Comparison of ENCODE assay signal across 16 cellular contexts in the genomic region with DNA sequence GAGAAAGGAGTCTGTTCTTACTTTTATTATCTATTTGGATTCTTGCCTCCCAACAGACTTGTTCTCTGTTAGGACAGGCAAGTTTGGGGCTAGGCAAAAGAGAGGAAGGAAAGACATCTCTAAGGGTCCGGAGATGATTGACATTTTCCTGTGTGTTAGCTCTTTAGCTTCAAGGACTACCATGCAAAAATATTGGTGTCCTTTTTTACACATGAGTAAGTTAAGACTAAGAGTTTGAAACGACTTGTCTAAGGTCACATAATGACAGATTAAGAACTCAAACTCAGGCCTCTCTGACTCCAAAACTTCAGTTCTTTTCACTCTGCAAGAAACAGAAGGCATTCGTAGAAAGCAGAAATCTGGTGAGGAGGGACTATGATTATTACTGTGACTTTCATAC. TPM values are rescaled to one million over a fixed set of nuclear protein-coding genes. Genes with fewer than 3 reads are reported as not detected.
DNase-seq lines count a peak whose midpoint lies in the region; ATAC-seq and TF ChIP-seq lines count a peak whose summit lies in the region.
"Had no signal": no experiment of that assay in that cellular context is flagged by ENCODE, and none has a peak within 500 bp of the region (broad histone marks: within the 10 kb centered on the region; RNA-seq: fewer than 3 reads in every experiment).

No MANE protein-coding gene starts in this region.

- no peak for ATAC-seq in CD4-positive, CD25-positive, alpha-beta regulatory T cell (ENCODE audit: low read depth in 2 of 2)
- ATAC-seq in GM19463 (IDR thresholded peaks at IDR 0.05; ENCODE audit: unreplicated experiment) (peak; percentile 47), gastrocnemius medialis (no peak), foreskin keratinocyte (no peak)
- ATAC-seq: right cardiac atrium had no signal

- no peaks in the 10 kb centered on the region for H3K27me3 Mint-ChIP-seq in CD4-positive, CD25-positive, alpha-beta regulatory T cell

- no peaks in the 10 kb centered on the region for H3K9me3 Mint-ChIP-seq in CD4-positive, CD25-positive, alpha-beta regulatory T cell

- H3K4me3 Mint-ChIP-seq in CD4-positive, CD25-positive, alpha-beta regulatory T cell, result no peak overlapping the region

- peak overlapping the region; percentile 23 for H3K9ac ChIP-seq in adipocyte (ENCODE audit: low read length)
- H3K9ac ChIP-seq: BLaER1 treated with 17β-estradiol and CSF1 and Interleukin-3, amounts not matched to agents 10 nM and 100 nM had no signal

- no peaks in the 10 kb centered on the region for H3K27me3 ChIP-seq in CD4-positive, CD25-positive, alpha-beta regulatory T cell (ENCODE audit: control insufficient read depth, insufficient read depth, low read length)
- H3K27me3 ChIP-seq in adipocyte (replicated peaks; ENCODE audit: control insufficient read depth, insufficient read depth, low read length) (no peaks in the 10 kb centered on the region), gastrocnemius medialis (no peaks in the 10 kb centered on the region), foreskin keratinocyte (no peaks in the 10 kb centered on the region), vagina (no peaks in the 10 kb centered on the region)
- H3K27me3 ChIP-seq: BLaER1 treated with 17β-estradiol and CSF1 and Interleukin-3, amounts not matched to agents 10 nM and 100 nM; esophagus squamous epithelium had no signal

- H3K9me3 ChIP-seq in CD4-positive, CD25-positive, alpha-beta regulatory T cell (ENCODE audit: control insufficient read depth in 2 of 2, low read length in 2 of 2), result no peaks in the 10 kb centered on the region
- no peaks in the 10 kb centered on the region for H3K9me3 ChIP-seq in adipocyte (ENCODE audit: control insufficient read depth, low read length)
- no peaks in the 10 kb centered on the region for H3K9me3 ChIP-seq in gastrocnemius medialis
- H3K9me3 ChIP-seq in vagina, result no peaks in the 10 kb centered on the region
- H3K9me3 ChIP-seq: esophagus squamous epithelium had no signal

- TF ChIP-seq CTCF in gastrocnemius medialis (IDR thresholded peaks at IDR 0.05 in 4 of 5, conservative IDR thresholded peaks at IDR 0.05 in 1 of 5), result no peak
- TF ChIP-seq CTCF in foreskin keratinocyte (conservative IDR thresholded peaks at IDR 0.05), result no peak
- TF ChIP-seq CTCF in vagina (IDR thresholded peaks at IDR 0.05), result no peak

- in situ Hi-C loops in gastrocnemius medialis (cut with MboI; ENCODE audit: low sequenced_read_pairs in 4 of 4) (loop anchor here in 2 of 4 donors (10.0 kb wide), 1 partner anchor 87 kb away; no protein-coding TSS in a partner anchor), G401 (cut with HindIII; ENCODE audit: low sequenced_read_pairs) (no loop called here)

- H3K4me1 Mint-ChIP-seq in CD4-positive, CD25-positive, alpha-beta regulatory T cell, result peaks cover 5 to 48% (median 33%) of the 10 kb centered on the region in 4 donors

- peak overlapping the region in 1 of 3 donors; percentile 12 for H3K27ac Mint-ChIP-seq in CD4-positive, CD25-positive, alpha-beta regulatory T cell

- H3K36me3 Mint-ChIP-seq in CD4-positive, CD25-positive, alpha-beta regulatory T cell, result peaks cover 3% of the 10 kb centered on the region

- H3K27ac ChIP-seq in CD4-positive, CD25-positive, alpha-beta regulatory T cell (ENCODE audit: insufficient read depth, low read length, poor library complexity, severe bottlenecking), result peak overlapping the region; percentile 27
- H3K27ac ChIP-seq in gastrocnemius medialis (peak overlapping the region; percentile 89 to 97 (median 94)), foreskin keratinocyte (no peak overlapping the region), vagina (no peak overlapping the region)
- H3K27ac ChIP-seq: BLaER1 treated with 17β-estradiol and CSF1 and Interleukin-3, amounts not matched to agents 10 nM and 100 nM had no signal

- peaks cover 27% of the 10 kb centered on the region for H3K4me1 ChIP-seq in CD4-positive, CD25-positive, alpha-beta regulatory T cell (ENCODE audit: control insufficient read depth, insufficient read depth, low read length, poor library complexity, severe bottlenecking)
- peaks cover 71% of the 10 kb centered on the region for H3K4me1 ChIP-seq in adipocyte (ENCODE audit: control insufficient read depth, insufficient read depth, low read length)
- H3K4me1 ChIP-seq in gastrocnemius medialis, result peaks cover 92 to 97% of the 10 kb centered on the region in 2 donors
- H3K4me1 ChIP-seq in foreskin keratinocyte, result no peaks in the 10 kb centered on the region
- H3K4me1 ChIP-seq in vagina, result peaks cover 53% of the 10 kb centered on the region

- intact Hi-C loops in gastrocnemius medialis (cut with DNase I; ENCODE audit: low total_unique reads) (no loop called here), vagina (cut with DNase I) (loop anchor here (10.0 kb wide), 1 partner anchor 47 kb away; no protein-coding TSS in a partner anchor)

- DNase-seq in CD4-positive, CD25-positive, alpha-beta regulatory T cell, result no peak
- DNase-seq in adipocyte (ENCODE audit: low read depth), result no peak
- no peak for DNase-seq in gastrocnemius medialis
- DNase-seq in foreskin keratinocyte, result no peak
- no peak for DNase-seq in vagina (ENCODE audit: extremely low spot score in 2 of 2)
- DNase-seq in glomerular visceral epithelial cell (ENCODE audit: extremely low spot score), result no peak
- DNase-seq in G401 (ENCODE audit: low spot score), result no peak
- DNase-seq: activated CD4-positive, alpha-beta T cell treated with anti-CD3 and anti-CD28 coated beads for 48 hours; effector CD8-positive, alpha-beta T cell; esophagus squamous epithelium; NCI-H526; right cardiac atrium; stimulated activated CD4-positive, alpha-beta T cell treated with anti-CD3 and anti-CD28 coated beads, Interleukin-1b, Interleukin-23, amount 100 ng/mL, for 48 hours; SW 1271 had no signal

- TF ChIP-seq POLR2A in gastrocnemius medialis (IDR thresholded peaks at IDR 0.05) (no peak), vagina (IDR thresholded peaks at IDR 0.05) (no peak)

- H3K36me3 ChIP-seq in CD4-positive, CD25-positive, alpha-beta regulatory T cell (ENCODE audit: control insufficient read depth, insufficient read depth, low read length), result no peaks in the 10 kb centered on the region
- peaks cover 73% of the 10 kb centered on the region for H3K36me3 ChIP-seq in adipocyte (ENCODE audit: control insufficient read depth, insufficient read depth, low read length, severe bottlenecking)
- peaks cover 0 to 4% of the 10 kb centered on the region in 2 donors for H3K36me3 ChIP-seq in gastrocnemius medialis
- no peaks in the 10 kb centered on the region for H3K36me3 ChIP-seq in vagina
- H3K36me3 ChIP-seq: BLaER1 treated with 17β-estradiol and CSF1 and Interleukin-3, amounts not matched to agents 10 nM and 100 nM had no signal

- no peak overlapping the region for H3K4me3 ChIP-seq in CD4-positive, CD25-positive, alpha-beta regulatory T cell (ENCODE audit: low read depth, low read length)
- no peak overlapping the region for H3K4me3 ChIP-seq in adipocyte (ENCODE audit: low read length)
- H3K4me3 ChIP-seq in gastrocnemius medialis, result peak overlapping the region in 1 of 4 donors; percentile 5
- no peak overlapping the region for H3K4me3 ChIP-seq in vagina
- H3K4me3 ChIP-seq: BLaER1 treated with 17β-estradiol and CSF1 and Interleukin-3, amounts not matched to agents 10 nM and 100 nM had no signal

RNA-seq across cellular contexts. Expression of a gene that starts 5.9 kb away (rescaled TPM):
- total RNA-seq in CD4-positive, CD25-positive, alpha-beta regulatory T cell, result 5.6 TPM
- polyA plus RNA-seq in CD4-positive, CD25-positive, alpha-beta regulatory T cell, result 10 to 100 TPM; 13.3 to 27.7 (median 18.7) TPM
- total RNA-seq in gastrocnemius medialis (100 to 1,000 TPM in 3 of 4 donors, 10 to 100 TPM in 1; 96.0 to 581 (median 167) TPM), foreskin keratinocyte (2.3 and 2.8 TPM in 2 replicates), vagina (78.3 TPM)
- polyA plus RNA-seq in foreskin keratinocyte, result 2.0 and 2.5 TPM in 2 replicates
- total RNA-seq in G401 (2014; rRNA removed; shearing (Covaris generic)), result 11.3 and 26.1 TPM in 2 replicates

Comparison
In these comparisons a context has a peak if more than half of its experiments do, and no peak if none do; other contexts are left out.
1. H3K27ac ChIP-seq: peak in CD4-positive, CD25-positive, alpha-beta regulatory T cell (single experiment) and gastrocnemius medialis (4 of 4); none in foreskin keratinocyte (single experiment) and vagina (single experiment).